In genomic region chr3:44992555-44993470, GRCh38 we compare ENCODE assay signal across 9 cellular contexts. TPM values are rescaled to one million over a fixed set of nuclear protein-coding genes. Genes with fewer than 3 reads are reported as not detected.
DNase-seq lines count a peak whose midpoint lies in the region; ATAC-seq and TF ChIP-seq lines count a peak whose summit lies in the region.
"Had no signal": no experiment of that assay in that cellular context is flagged by ENCODE, and none has a peak within 500 bp of the region (broad histone marks: within the 10 kb centered on the region; RNA-seq: fewer than 3 reads in every experiment).

No MANE protein-coding gene starts in this region.

- no peaks in the 10 kb centered on the region for H3K27me3 Mint-ChIP-seq in activated T-cell treated with anti-CD3 and anti-CD28 coated beads, Interleukin-2, amount 50 U/mL, for 24 hours
- H3K27me3 Mint-ChIP-seq: activated naive CD4-positive, alpha-beta T cell treated with anti-CD3 and anti-CD28 coated beads, Interleukin-2, amount 50 U/mL, for 24 hours had no signal

- no peak overlapping the region for H3K27ac Mint-ChIP-seq in activated T-cell treated with anti-CD3 and anti-CD28 coated beads, Interleukin-2, amount 50 U/mL, for 24 hours
- H3K27ac Mint-ChIP-seq: activated naive CD4-positive, alpha-beta T cell treated with anti-CD3 and anti-CD28 coated beads, Interleukin-2, amount 50 U/mL, for 24 hours had no signal

- no peak overlapping the region for H3K4me3 Mint-ChIP-seq in activated T-cell treated with anti-CD3 and anti-CD28 coated beads, Interleukin-2, amount 50 U/mL, for 24 hours
- H3K4me3 Mint-ChIP-seq: activated naive CD4-positive, alpha-beta T cell treated with anti-CD3 and anti-CD28 coated beads, Interleukin-2, amount 50 U/mL, for 24 hours had no signal

- ATAC-seq in GM18519 (IDR thresholded peaks at IDR 0.05; ENCODE audit: low FRiP score, unreplicated experiment) = no peak
- ATAC-seq in GM19035 (IDR thresholded peaks at IDR 0.05; ENCODE audit: unreplicated experiment) = no peak

- DNase-seq in activated T-cell treated with anti-CD3 and anti-CD28 coated beads, Interleukin-2, amount 50 U/mL, for 1 hour = peak; percentile 29
- no peak for DNase-seq in activated T-cell treated with anti-CD3 and anti-CD28 coated beads, Interleukin-2, amount 50 U/mL, for 24 hours
- DNase-seq in RPMI7951 (ENCODE audit: low read depth) (peak; percentile 41), fibroblast of pulmonary artery (ENCODE audit: low read depth) (no peak), retina (no peak)
- peak; percentile 47 for DNase-seq in stimulated activated CD8-positive, alpha-beta memory T cell treated with anti-CD3 and anti-CD28 coated beads, Interleukin-4, amount 100 ng/mL, for 48 hours

- H3K4me1 Mint-ChIP-seq in activated T-cell treated with anti-CD3 and anti-CD28 coated beads, Interleukin-2, amount 50 U/mL, for 24 hours (ENCODE audit: low read depth) = peaks cover 80% of the 10 kb centered on the region

- H3K36me3 Mint-ChIP-seq in activated T-cell treated with anti-CD3 and anti-CD28 coated beads, Interleukin-2, amount 50 U/mL, for 24 hours (ENCODE audit: low read depth) = peaks cover 93% of the 10 kb centered on the region

- TF ChIP-seq CTCF in fibroblast of pulmonary artery (IDR thresholded peaks at IDR 0.05; ENCODE audit: low read length, missing control alignments) = peak; percentile 84

- H3K4me3 ChIP-seq in fibroblast of pulmonary artery (replicated peaks; ENCODE audit: low read depth, low read length) = no peak overlapping the region

- no peaks in the 10 kb centered on the region for H3K9me3 Mint-ChIP-seq in activated T-cell treated with anti-CD3 and anti-CD28 coated beads, Interleukin-2, amount 50 U/mL, for 24 hours
- H3K9me3 Mint-ChIP-seq: activated naive CD4-positive, alpha-beta T cell treated with anti-CD3 and anti-CD28 coated beads, Interleukin-2, amount 50 U/mL, for 24 hours had no signal

RNA-seq across cellular contexts. Expression of gene EXOSC7, which starts 16.8 kb away (rescaled TPM):
- 52.0 and 69.7 TPM in 2 replicates for total RNA-seq in RPMI7951 (2014; rRNA removed; shearing (Covaris generic))

RNA-seq across cellular contexts. Expression of gene ZDHHC3, which starts 16.8 kb away (rescaled TPM):
- 51.4 and 62.7 TPM in 2 replicates for total RNA-seq in RPMI7951 (2014; rRNA removed; shearing (Covaris generic))

RNA-seq across cellular contexts. Expression of gene CLEC3B, which starts 33.3 kb away (rescaled TPM):
- total RNA-seq in RPMI7951 (2014; rRNA removed; shearing (Covaris generic)) = 1.7 and 2.4 TPM in 2 replicates

Comparison
In these comparisons a context has a peak if more than half of its experiments do, and no peak if none do; other contexts are left out.
1. DNase-seq: peak in activated T-cell treated with anti-CD3 and anti-CD28 coated beads, Interleukin-2, amount 50 U/mL, for 1 hour (single experiment), RPMI7951 (single experiment) and stimulated activated CD8-positive, alpha-beta memory T cell treated with anti-CD3 and anti-CD28 coated beads, Interleukin-4, amount 100 ng/mL, for 48 hours (single experiment); none in activated T-cell treated with anti-CD3 and anti-CD28 coated beads, Interleukin-2, amount 50 U/mL, for 24 hours (single experiment), fibroblast of pulmonary artery (single experiment) and retina (single experiment).